10 cellular contexts compared by ENCODE assay signal in genomic region chr5:96582343-96582742, GRCh38.
DNase-seq lines count a peak whose midpoint lies in the region; ATAC-seq and TF ChIP-seq lines count a peak whose summit lies in the region.
"Had no signal": no experiment of that assay in that cellular context is flagged by ENCODE, and none has a peak within 500 bp of the region (broad histone marks: within the 10 kb centered on the region; RNA-seq: fewer than 3 reads in every experiment).

No MANE protein-coding gene starts in this region.

- POLR2A ChIA-PET in SK-N-SH (lab: Yijun Ruan, JAX) = no interaction called here

- H3K36me3 ChIP-seq in SK-N-SH (replicated peaks in 1 of 2; ENCODE audit: control insufficient read depth in 1 of 2, insufficient read depth in 2 of 2, low read length in 1 of 2) (no peaks in the 10 kb centered on the region), brain microvascular endothelial cell (replicated peaks) (no peaks in the 10 kb centered on the region), heart right ventricle (no peaks in the 10 kb centered on the region)

- H3K9ac ChIP-seq in SK-N-SH = no peak overlapping the region

- no peaks in the 10 kb centered on the region for H3F3A ChIP-seq in SK-N-SH (replicated peaks; ENCODE audit: insufficient read depth)

- H3K4me2 ChIP-seq in SK-N-SH = peak overlapping the region; percentile 52
- H3K4me2 ChIP-seq: smooth muscle cell had no signal

- H3K9me3 ChIP-seq in SK-N-SH (no peaks in the 10 kb centered on the region), heart right ventricle (no peaks in the 10 kb centered on the region)

- in situ Hi-C loops in brain microvascular endothelial cell (cut with HindIII; ENCODE audit: low pct_ligation_motif_present, low sequenced_read_pairs) = no loop called here

- no peak overlapping the region for H3K27ac ChIP-seq in SK-N-SH (ENCODE audit: low read depth in 2 of 2, low read length in 1 of 2)
- no peak overlapping the region for H3K27ac ChIP-seq in brain microvascular endothelial cell
- H3K27ac ChIP-seq in heart right ventricle = no peak overlapping the region

- peak overlapping the region; percentile 15; the same call in 1 of the 2 replicates for H2AFZ ChIP-seq in SK-N-SH (ENCODE audit: low read depth)

- ATAC-seq in heart right ventricle = no peak

- TF ChIP-seq RAD21 in SK-N-SH (IDR thresholded peaks at IDR 0.05; ENCODE audit: low read length) = no peak

- no peak for TF ChIP-seq EP300 in SK-N-SH (IDR thresholded peaks at IDR 0.05; ENCODE audit: borderline replicate concordance in 1 of 2, low read depth in 1 of 2, low read length in 1 of 2)

- intact Hi-C loops in heart right ventricle (cut with DNase I) = no loop called here

- no peaks in the 10 kb centered on the region for H3K79me2 ChIP-seq in SK-N-SH (ENCODE audit: insufficient read depth)

- no peaks in the 10 kb centered on the region for H3K27me3 ChIP-seq in SK-N-SH (ENCODE audit: insufficient read depth)
- H3K27me3 ChIP-seq in brain microvascular endothelial cell (replicated peaks) = no peaks in the 10 kb centered on the region
- no peaks in the 10 kb centered on the region for H3K27me3 ChIP-seq in heart right ventricle

- no peaks in the 10 kb centered on the region for H3K4me1 ChIP-seq in SK-N-SH (ENCODE audit: control insufficient read depth in 1 of 2, insufficient read depth in 2 of 2, low read depth in 1 of 2, low read length in 1 of 2)
- H3K4me1 ChIP-seq in heart right ventricle = peaks cover 0 to 3% (median 0%) of the 10 kb centered on the region in 9 donors

- CTCF ChIA-PET in SK-N-SH (lab: Yijun Ruan, JAX) = interaction anchor here (0.6 kb wide), 1 partner anchor 500 kb away, joined by 3 read pairs; no protein-coding TSS in a partner anchor

- H3K4me3 ChIP-seq in SK-N-SH (ENCODE audit: low read depth in 2 of 2, low read length in 1 of 2) = no peak overlapping the region; a peak in 1 of 4 replicates
- no peak overlapping the region for H3K4me3 ChIP-seq in brain microvascular endothelial cell (ENCODE audit: low read depth, low read length)
- no peak overlapping the region for H3K4me3 ChIP-seq in heart right ventricle
- H3K4me3 ChIP-seq: smooth muscle cell had no signal

- H3K9me2 ChIP-seq in SK-N-SH = no peaks in the 10 kb centered on the region

- no peaks in the 10 kb centered on the region for H4K20me1 ChIP-seq in SK-N-SH (ENCODE audit: insufficient read depth)

- WGBS in SK-N-SH (ENCODE audit: low lambda C conversion rate) = 27% methylated on average over 11 of the region's 11 CpGs
- 86 to 90% methylated on average over 11 of the region's 11 CpGs for WGBS in heart right ventricle, 2 donors

- TF ChIP-seq CTCF in SK-N-SH (IDR thresholded peaks at IDR 0.05) (no peak), brain microvascular endothelial cell (IDR thresholded peaks at IDR 0.05; ENCODE audit: low read depth, low read length, missing control alignments) (no peak), heart right ventricle (IDR thresholded peaks at IDR 0.05) (no peak)

- DNase-seq in DMS79 treated with DMSO at 0.1 percent for 48 hours (lab: John Stamatoyannopoulos, UW) (peak; percentile 89), NCI-H2029 (lab: John Stamatoyannopoulos, UW) (peak; percentile 84), SK-N-SH (peak; percentile 10), lung microvascular endothelial cell (ENCODE audit: low read depth in 2 of 2) (peak; percentile 47 to 62), brain microvascular endothelial cell (no peak), NCI-H2196 treated with DMSO at 0.1 percent for 48 hours (lab: John Stamatoyannopoulos, UW; ENCODE audit: unreplicated experiment) (no peak), heart right ventricle (no peak)
- no peak for DNase-seq in activated naive CD4-positive, alpha-beta T cell treated with anti-CD3 and anti-CD28 coated beads, Interleukin-2, amount 50 U/mL, for 16 hours
- DNase-seq: activated CD4-positive, alpha-beta T cell treated with anti-CD3 and anti-CD28 coated beads, Interleukin-2, amount 10 ng/mL, durations not matched to agents 7 days and 5 days had no signal

TF ChIP-seq in SK-N-SH, 30 proteins besides CTCF, POLR2A, EP300 and RAD21:
- TF ChIP-seq PBX3 (IDR thresholded peaks at IDR 0.05) (peak; percentile 55), FOXM1 (IDR thresholded peaks at IDR 0.05; ENCODE audit: low read depth) (no peak), MAX (IDR thresholded peaks at IDR 0.05; ENCODE audit: low read depth) (no peak; the same call in 1 of the 2 replicates)

Comparison
In these comparisons a context has a peak if more than half of its experiments do, and no peak if none do; other contexts are left out.
1. DNase-seq: peak in DMS79 treated with DMSO at 0.1 percent for 48 hours (single experiment), NCI-H2029 (single experiment), SK-N-SH (single experiment) and lung microvascular endothelial cell (2 of 2); none in brain microvascular endothelial cell (single experiment), activated naive CD4-positive, alpha-beta T cell treated with anti-CD3 and anti-CD28 coated beads, Interleukin-2, amount 50 U/mL, for 16 hours (single experiment), NCI-H2196 treated with DMSO at 0.1 percent for 48 hours (single experiment) and heart right ventricle (0 of 2).